Comparison of ENCODE assay signal across 9 cellular contexts in genomic region chr6:170529839-170530520, GRCh38. TPM values are rescaled to one million over a fixed set of nuclear protein-coding genes. Genes with fewer than 3 reads are reported as not detected.
DNase-seq lines count a peak whose midpoint lies in the region; ATAC-seq, FAIRE-seq and TF ChIP-seq lines count a peak whose summit lies in the region.
"Had no signal": no experiment of that assay in that cellular context is flagged by ENCODE, and none has a peak within 500 bp of the region (broad histone marks: within the 10 kb centered on the region; RNA-seq: fewer than 3 reads in every experiment).

No MANE protein-coding gene starts in this region.

- no peak for FAIRE-seq in D721Med (lab: Jason Lieb, UNC)
- FAIRE-seq: colon had no signal

- DNase-seq in D721Med (ENCODE audit: insufficient read length, low spot score): peak; percentile 36
- peak; percentile 75 for DNase-seq in RKO (ENCODE audit: low spot score)
- peak; percentile 43 for DNase-seq in activated T-helper 1 cell treated with anti-CD3 and anti-CD28 coated beads, Interleukin-12 subunit alpha, Interleukin-12 subunit beta, Interleukin-2, Interleukin-4 antibody, amounts not matched to agents 30 ng/mL and 10 ng/mL and 1 ng/mL, durations not matched to agents 14 hours and 24 hours and 36 hours (ENCODE audit: low spot score)
- DNase-seq in fibroblast of the conjunctiva (ENCODE audit: low read depth): peak; percentile 59
- peak; percentile 55 for DNase-seq in occipital lobe (lab: John Stamatoyannopoulos, UW)
- peak; percentile 80 for DNase-seq in type B pancreatic cell (ENCODE audit: extremely low spot score, unreplicated experiment)

- no peaks in the 10 kb centered on the region for H3K4me1 Mint-ChIP-seq in activated T-helper 1 cell treated with anti-CD3 and anti-CD28 coated beads, Interleukin-12 subunit alpha, Interleukin-12 subunit beta, Interleukin-2, Interleukin-4 antibody, amounts not matched to agents 30 ng/mL and 10 ng/mL and 1 ng/mL, durations not matched to agents 14 hours and 24 hours and 36 hours (ENCODE audit: low read depth)
- peaks cover 5% of the 10 kb centered on the region for H3K4me1 Mint-ChIP-seq in type B pancreatic cell (ENCODE audit: unreplicated experiment)

- no peaks in the 10 kb centered on the region for H3K9me3 Mint-ChIP-seq in activated T-helper 1 cell treated with anti-CD3 and anti-CD28 coated beads, Interleukin-12 subunit alpha, Interleukin-12 subunit beta, Interleukin-2, Interleukin-4 antibody, amounts not matched to agents 30 ng/mL and 10 ng/mL and 1 ng/mL, durations not matched to agents 14 hours and 24 hours and 36 hours
- no peaks in the 10 kb centered on the region for H3K9me3 Mint-ChIP-seq in type B pancreatic cell

- H3K27me3 Mint-ChIP-seq in activated T-helper 1 cell treated with anti-CD3 and anti-CD28 coated beads, Interleukin-12 subunit alpha, Interleukin-12 subunit beta, Interleukin-2, Interleukin-4 antibody, amounts not matched to agents 30 ng/mL and 10 ng/mL and 1 ng/mL, durations not matched to agents 14 hours and 24 hours and 36 hours (ENCODE audit: insufficient read depth): peaks cover 3% of the 10 kb centered on the region
- H3K27me3 Mint-ChIP-seq in type B pancreatic cell: peaks cover 7% of the 10 kb centered on the region

- peak; percentile 88 for TF ChIP-seq CTCF in D721Med (IDR thresholded peaks at IDR 0.05; ENCODE audit: insufficient read depth, missing control alignments)
- peak; percentile 93 for TF ChIP-seq CTCF in type B pancreatic cell (conservative IDR thresholded peaks at IDR 0.05)

- TF ChIP-seq RAD21 in Ishikawa (IDR thresholded peaks at IDR 0.05; ENCODE audit: low read depth): peak; percentile 91

- peak; percentile 74 for ATAC-seq in GM21390 (IDR thresholded peaks at IDR 0.05; ENCODE audit: unreplicated experiment)

- H3K36me3 Mint-ChIP-seq in activated T-helper 1 cell treated with anti-CD3 and anti-CD28 coated beads, Interleukin-12 subunit alpha, Interleukin-12 subunit beta, Interleukin-2, Interleukin-4 antibody, amounts not matched to agents 30 ng/mL and 10 ng/mL and 1 ng/mL, durations not matched to agents 14 hours and 24 hours and 36 hours (ENCODE audit: low read depth): peaks cover 12% of the 10 kb centered on the region
- peaks cover 2% of the 10 kb centered on the region for H3K36me3 Mint-ChIP-seq in type B pancreatic cell

- no peak overlapping the region for H3K27ac Mint-ChIP-seq in activated T-helper 1 cell treated with anti-CD3 and anti-CD28 coated beads, Interleukin-12 subunit alpha, Interleukin-12 subunit beta, Interleukin-2, Interleukin-4 antibody, amounts not matched to agents 30 ng/mL and 10 ng/mL and 1 ng/mL, durations not matched to agents 14 hours and 24 hours and 36 hours
- peak overlapping the region; percentile 60 for H3K27ac Mint-ChIP-seq in type B pancreatic cell

- no peak overlapping the region for H3K4me3 Mint-ChIP-seq in activated T-helper 1 cell treated with anti-CD3 and anti-CD28 coated beads, Interleukin-12 subunit alpha, Interleukin-12 subunit beta, Interleukin-2, Interleukin-4 antibody, amounts not matched to agents 30 ng/mL and 10 ng/mL and 1 ng/mL, durations not matched to agents 14 hours and 24 hours and 36 hours
- no peak overlapping the region for H3K4me3 Mint-ChIP-seq in type B pancreatic cell

- intact Hi-C loops in activated T-helper 1 cell treated with anti-CD3 and anti-CD28 coated beads, Interleukin-12 subunit alpha, Interleukin-12 subunit beta, Interleukin-2, Interleukin-4 antibody, amounts not matched to agents 30 ng/mL and 10 ng/mL and 1 ng/mL, durations not matched to agents 14 hours and 24 hours and 36 hours (cut with micrococcal nuclease): loop anchor here (1.0 kb wide), 2 partner anchors 699 to 1635 kb away; no protein-coding TSS in a partner anchor

- no peak for TF ChIP-seq EP300 in Ishikawa (IDR thresholded peaks at IDR 0.05; ENCODE audit: borderline replicate concordance)

TF ChIP-seq in Ishikawa, 13 proteins besides CTCF, POLR2A, EP300 and RAD21:
- TF ChIP-seq TAF1 (IDR thresholded peaks at IDR 0.05; ENCODE audit: low read depth): no peak

RNA-seq across cellular contexts. Expression of gene PSMB1, which starts 23.1 kb away (rescaled TPM):
- 264 and 265 TPM in 2 replicates for total RNA-seq in activated T-helper 1 cell treated with anti-CD3 and anti-CD28 coated beads, Interleukin-12 subunit alpha, Interleukin-12 subunit beta, Interleukin-2, Interleukin-4 antibody, amounts not matched to agents 30 ng/mL and 10 ng/mL and 1 ng/mL, durations not matched to agents 14 hours and 24 hours and 36 hours
- 203 TPM for total RNA-seq in occipital lobe
- 150 and 158 TPM in 2 replicates for total RNA-seq in type B pancreatic cell (ENCODE audit: low replicate concordance)

RNA-seq across cellular contexts. Expression of gene TBP, which starts 24.2 kb away (rescaled TPM):
- 27.8 and 29.6 TPM in 2 replicates for total RNA-seq in activated T-helper 1 cell treated with anti-CD3 and anti-CD28 coated beads, Interleukin-12 subunit alpha, Interleukin-12 subunit beta, Interleukin-2, Interleukin-4 antibody, amounts not matched to agents 30 ng/mL and 10 ng/mL and 1 ng/mL, durations not matched to agents 14 hours and 24 hours and 36 hours
- total RNA-seq in occipital lobe (15.8 TPM), type B pancreatic cell (ENCODE audit: low replicate concordance) (18.2 and 20.8 TPM in 2 replicates)

RNA-seq across cellular contexts. Expression of gene PDCD2, which starts 54.5 kb away (rescaled TPM):
- total RNA-seq in activated T-helper 1 cell treated with anti-CD3 and anti-CD28 coated beads, Interleukin-12 subunit alpha, Interleukin-12 subunit beta, Interleukin-2, Interleukin-4 antibody, amounts not matched to agents 30 ng/mL and 10 ng/mL and 1 ng/mL, durations not matched to agents 14 hours and 24 hours and 36 hours: 142 and 144 TPM in 2 replicates
- 42.6 TPM for total RNA-seq in occipital lobe
- 63.5 and 69.8 TPM in 2 replicates for total RNA-seq in type B pancreatic cell (ENCODE audit: low replicate concordance)

Comparison
In these comparisons a context has a peak if more than half of its experiments do, and no peak if none do; other contexts are left out.
1. Peak in every context shown above with its lines: DNase-seq and ATAC-seq.